Comparison of ENCODE assay signal across 8 cellular contexts in genomic region chr11:1388763-1389102, GRCh38. TPM values are rescaled to one million over a fixed set of nuclear protein-coding genes. Genes with fewer than 3 reads are reported as not detected.
DNase-seq lines count a peak whose midpoint lies in the region; ATAC-seq, FAIRE-seq and TF ChIP-seq lines count a peak whose summit lies in the region.

No MANE protein-coding gene starts in this region.

- H3K4me2 ChIP-seq in HepG2 (ENCODE audit: low read depth, low read length), result no peak overlapping the region
- H3K4me2 ChIP-seq in mammary epithelial cell (ENCODE audit: insufficient read depth, low read depth, low read length), result peak overlapping the region; percentile 96

- TF ChIP-seq EP300 in HepG2 (IDR thresholded peaks at IDR 0.05; ENCODE audit: low read depth in 2 of 2, low read length in 2 of 2) (no peak), HepG2 (CRISPR knock-in tag; IDR thresholded peaks at IDR 0.05; ENCODE audit: borderline replicate concordance) (no peak)

- POLR2A ChIA-PET in HepG2 (lab: Yijun Ruan, JAX), result no interaction called here

- TF ChIP-seq POLR2A in HepG2 (IDR thresholded peaks at IDR 0.05; ENCODE audit: insufficient read depth in 1 of 2, low read depth in 2 of 2, low read length in 2 of 2) (no peak), right lobe of liver (IDR thresholded peaks at IDR 0.05) (no peak)

- H3K4me3 ChIP-seq in HepG2 (replicated peaks in 1 of 3; ENCODE audit: insufficient read depth in 1 of 3, low read depth in 2 of 3, low read length in 3 of 3) (peak overlapping the region in 1 of 3 experiments; percentile 57; a peak in 1 of 6 replicates), right lobe of liver (peak overlapping the region in 1 of 3 donors; percentile 47), mammary epithelial cell (replicated peaks in 1 of 3; ENCODE audit: insufficient read depth in 1 of 3, low read depth in 2 of 3, low read length in 3 of 3) (peak overlapping the region in 2 of 3 experiments; percentile 55 to 57), mucosa of stomach (ENCODE audit: low read length) (no peak overlapping the region)

- CTCF ChIA-PET in HepG2 (lab: Yijun Ruan, JAX; ENCODE audit: low intra/inter-chr PET ratio, low total read pairs), result no interaction called here
- CTCF ChIA-PET in mammary epithelial cell (lab: Charles Lee; ENCODE audit: low non-redundant PET), result no interaction called here

- H3K9ac ChIP-seq in HepG2 (ENCODE audit: insufficient read depth, low read depth, low read length) (0 out of 2 replicates have a peak overlapping the region, but pooled peaks have one; percentile 8), mammary epithelial cell (ENCODE audit: insufficient read depth, low read length) (no peak overlapping the region), mucosa of stomach (ENCODE audit: low read length) (peak overlapping the region; percentile 28)

- H3K79me2 ChIP-seq in HepG2 (ENCODE audit: insufficient read depth, low read length) (no peaks in the 10 kb centered on the region), mammary epithelial cell (ENCODE audit: insufficient read depth, low read length) (no peaks in the 10 kb centered on the region)

- H3K27ac ChIP-seq in HepG2 (ENCODE audit: extremely low read length, insufficient read depth, low read length) (no peak overlapping the region), right lobe of liver (no peak overlapping the region), mammary epithelial cell (ENCODE audit: insufficient read depth, low read depth, low read length) (no peak overlapping the region)

- in situ Hi-C loops in HepG2 (cut with HindIII; ENCODE audit: extremely low pct_ligation_motif_present, low pct_unique_long_range_greater_than_20kb) (loop anchor here (10.0 kb wide), 1 partner anchor 94 kb away; no protein-coding TSS in a partner anchor), mammary epithelial cell (cut with MboI; ENCODE audit: low sequenced_read_pairs in 2 of 2) (no loop called here)

- intact Hi-C loops in HepG2 (cut with micrococcal nuclease; ENCODE audit: unreplicated experiment), result loop anchor here (10.0 kb wide), 1 partner anchor 84 kb away; the partner anchor contains the start of gene TOLLIP
- intact Hi-C loops in right lobe of liver (cut with DNase I), result no loop called here
- intact Hi-C loops in mammary epithelial cell (cut with micrococcal nuclease), result loop anchor here (2.0 to 10.0 kb wide), 2 partner anchors 90 to 124 kb away; no protein-coding TSS in a partner anchor

- H3K4me1 ChIP-seq in HepG2 (ENCODE audit: insufficient read depth, low read length) (peaks cover 12% of the 10 kb centered on the region), right lobe of liver (peaks cover 0 to 7% (median 0%) of the 10 kb centered on the region in 4 donors), mammary epithelial cell (ENCODE audit: insufficient read depth, low read length) (peaks cover 9% of the 10 kb centered on the region), mucosa of stomach (ENCODE audit: control insufficient read depth, insufficient read depth, low read length) (peaks cover 10% of the 10 kb centered on the region)

- no peak for TF ChIP-seq RAD21 in HepG2 (CRISPR knock-in tag; IDR thresholded peaks at IDR 0.05)

- FAIRE-seq in HepG2 (lab: Jason Lieb, UNC), result no peak

- WGBS in HepG2 (ENCODE audit: low lambda C conversion rate), result 44% methylated on average over 5 of the region's 22 CpGs
- 10% methylated on average over 6 of the region's 22 CpGs for WGBS in right lobe of liver (ENCODE audit: insufficient coverage, low coverage, low lambda C conversion rate, missing lambda C conversion rate)
- 9% methylated on average over 7 of the region's 22 CpGs for WGBS in mammary epithelial cell (ENCODE audit: low coverage, missing lambda C conversion rate)

- H2AFZ ChIP-seq in HepG2 (ENCODE audit: low read length) (no peak overlapping the region), mammary epithelial cell (ENCODE audit: low read depth, low read length) (peak overlapping the region; percentile 92)

- BruUV-seq in HepG2 (replicated peaks; lab: Mats Ljungman, UMichigan) (no TSS peak), mammary epithelial cell (replicated peaks; lab: Mats Ljungman, UMichigan) (no TSS peak)

- H3K9me3 ChIP-seq in HepG2 (ENCODE audit: low read length) (no peaks in the 10 kb centered on the region), right lobe of liver (no peaks in the 10 kb centered on the region), mammary epithelial cell (replicated peaks; ENCODE audit: insufficient read depth, low read length) (no peaks in the 10 kb centered on the region), mucosa of stomach (ENCODE audit: control insufficient read depth, low read length) (no peaks in the 10 kb centered on the region)

- no peaks in the 10 kb centered on the region for H4K20me1 ChIP-seq in HepG2 (ENCODE audit: insufficient read depth, low read length)
- H4K20me1 ChIP-seq in mammary epithelial cell (ENCODE audit: insufficient read depth, low read length), result no peaks in the 10 kb centered on the region

- H3K27me3 ChIP-seq in HepG2 (ENCODE audit: control insufficient read depth in 1 of 2, insufficient read depth in 2 of 2, low read length in 2 of 2) (peaks cover 6 to 44% of the 10 kb centered on the region in 2 experiments), right lobe of liver (peaks cover 4 to 5% of the 10 kb centered on the region in 2 donors), mammary epithelial cell (ENCODE audit: insufficient read depth, low read length) (peaks cover 16% of the 10 kb centered on the region), mucosa of stomach (ENCODE audit: control insufficient read depth, insufficient read depth, low read length) (peaks cover 48% of the 10 kb centered on the region)

- dilution Hi-C loops in mammary epithelial cell (cut with HindIII; ENCODE audit: low sequenced_read_pairs), result loop anchor here (10.0 kb wide), 1 partner anchor 706 kb away; no protein-coding TSS in a partner anchor

- DNase-seq in HepG2 (ENCODE audit: low spot score) (no peak), right lobe of liver (no peak), mammary epithelial cell (no peak), NCI-H510A treated with DMSO at 0.1 percent for 48 hours (lab: John Stamatoyannopoulos, UW) (no peak), Kasumi-1 (lab: John Stamatoyannopoulos, UW) (no peak), GM20000 (ENCODE audit: low spot score) (no peak)

- TF ChIP-seq CTCF in HepG2 (CRISPR knock-in tag; IDR thresholded peaks at IDR 0.05) (no peak), right lobe of liver (IDR thresholded peaks at IDR 0.05) (no peak), mammary epithelial cell (conservative IDR thresholded peaks at IDR 0.05 in 1 of 2, IDR thresholded peaks at IDR 0.05 in 1 of 2; ENCODE audit: extremely low read depth in 1 of 2, insufficient read depth in 1 of 2, low read depth in 1 of 2, low read length in 2 of 2) (no peak), GM20000 (IDR thresholded peaks at IDR 0.05; ENCODE audit: extremely low read depth, missing control alignments) (no peak)

- H3K36me3 ChIP-seq in HepG2 (replicated peaks in 1 of 2; ENCODE audit: control insufficient read depth in 1 of 2, insufficient read depth in 2 of 2, low read length in 2 of 2) (no peaks in the 10 kb centered on the region), right lobe of liver (no peaks in the 10 kb centered on the region), mammary epithelial cell (ENCODE audit: insufficient read depth, low read length) (no peaks in the 10 kb centered on the region), mucosa of stomach (ENCODE audit: control insufficient read depth, insufficient read depth, low read length) (no peaks in the 10 kb centered on the region)

- ATAC-seq in HepG2, result no peak
- ATAC-seq in right lobe of liver, result no peak
- no peak for ATAC-seq in HG03442 (IDR thresholded peaks at IDR 0.05; ENCODE audit: unreplicated experiment)

TF ChIP-seq in HepG2, 621 proteins besides CTCF, POLR2A, EP300 and RAD21:
- TF ChIP-seq EZH2 (conservative IDR thresholded peaks at IDR 0.05; ENCODE audit: low read depth, low read length) (peak; percentile 53; the same call in 1 of the 2 replicates), MEIS2 (CRISPR knock-in tag; IDR thresholded peaks at IDR 0.05) (no peak)
TF ChIP-seq in HepG2: peak in this region for 1.

RNA-seq across cellular contexts. Expression of gene BRSK2, which starts 1.0 kb away (rescaled TPM):
- 0.84 and 1.1 TPM in 2 replicates for total RNA-seq in HepG2 (2016; rRNA removed; fragmentation: Illumina TruSeq; extraction: Trizol)
- total RNA-seq in HepG2 (2016; cell fraction: cytosol; rRNA removed; fragmentation: Illumina TruSeq; extraction: Trizol; ENCODE audit: low read depth), result 0.35 and 0.40 TPM in 2 replicates
- 0.19 and 0.93 TPM in 2 replicates for total RNA-seq in HepG2 (2016; cell fraction: insoluble cytoplasmic fraction; rRNA removed; fragmentation: Illumina TruSeq; extraction: Trizol)
- 1.1 and 1.3 TPM in 2 replicates for total RNA-seq in HepG2 (2016; cell fraction: membrane; rRNA removed; fragmentation: Illumina TruSeq; extraction: Trizol)
- 1.3 and 1.7 TPM in 2 replicates for total RNA-seq in HepG2 (2016; cell fraction: nucleus; rRNA removed; fragmentation: Illumina TruSeq; extraction: Trizol)
- 0.74 and 2.3 TPM in 2 replicates for polyA plus RNA-seq in HepG2 (2011; rRNA removed)
- polyA plus RNA-seq in HepG2 (2011; cell fraction: cytosol; rRNA removed), result 0.62 and 0.65 TPM in 2 replicates
- polyA plus RNA-seq in HepG2 (2011; cell fraction: nucleus; rRNA removed), result 7.2 and 9.9 TPM in 2 replicates
- 0.54 and 1.4 TPM in 2 replicates for polyA plus RNA-seq in HepG2 (2012)
- polyA plus RNA-seq in HepG2 (2016; cell fraction: cytosol; fragmentation: Illumina TruSeq; extraction: Trizol; ENCODE audit: low read depth), result 0.18 and 0.59 TPM in 2 replicates
- polyA plus RNA-seq in HepG2 (2016; cell fraction: insoluble cytoplasmic fraction; fragmentation: Illumina TruSeq; extraction: Trizol; ENCODE audit: low read depth), result 0.59 and 0.72 TPM in 2 replicates
- polyA plus RNA-seq in HepG2 (2016; cell fraction: membrane; fragmentation: Illumina TruSeq; extraction: Trizol; ENCODE audit: low read depth), result 0.64 and 0.85 TPM in 2 replicates
- 1.8 and 3.3 TPM in 2 replicates for polyA plus RNA-seq in HepG2 (2016; cell fraction: nucleus; fragmentation: Illumina TruSeq; extraction: Trizol; ENCODE audit: insufficient read depth, low read depth)
- polyA minus RNA-seq in HepG2 (2011; rRNA and poly(A)+ RNA removed; ENCODE audit: low replicate concordance), result 0.62 and 1.2 TPM in 2 replicates
- polyA minus RNA-seq in HepG2 (2011; cell fraction: cytosol; rRNA and poly(A)+ RNA removed), result 0.88 and 1.3 TPM in 2 replicates
- 0.90 and 3.0 TPM in 2 replicates for polyA minus RNA-seq in HepG2 (2011; cell fraction: nucleus; rRNA and poly(A)+ RNA removed)
- under 1 TPM in 2 of 6 experiments, not detected in 4; 0.12 to 0.49 TPM for total RNA-seq in right lobe of liver
- total RNA-seq in mammary epithelial cell, result under 1 TPM; 0.17 to 0.45 TPM
- polyA plus RNA-seq in mammary epithelial cell, result 0.17 TPM
- not detected for polyA minus RNA-seq in mammary epithelial cell

Comparison
In these comparisons a context has a peak if more than half of its experiments do, and no peak if none do; other contexts are left out.
1. intact Hi-C loops: an anchor here in HepG2 (10.0 kb wide) and mammary epithelial cell (2.0 to 10.0 kb wide); none called in right lobe of liver.